In genomic region chr10:72506474-72506873, GRCh38 we compare ENCODE assay signal across 26 cellular contexts.
"Had no signal": no experiment of that assay in that cellular context is flagged by ENCODE, and none has a peak within 500 bp of the region (broad histone marks: within the 10 kb centered on the region; RNA-seq: fewer than 3 reads in every experiment).

No MANE protein-coding gene starts in this region.

- H3K36me3 ChIP-seq: left lung, neural progenitor cell, ovary, right atrium auricular region, sigmoid colon, suprapubic skin, thoracic aorta, tibial artery, upper lobe of right lung had no signal

- H3K4me1 ChIP-seq: lower lobe of right lung, neural progenitor cell, right atrium auricular region, suprapubic skin, upper lobe of right lung had no signal

- H3K9me3 ChIP-seq: lower lobe of right lung, ovary, sigmoid colon, tibial artery, upper lobe of right lung had no signal

- ATAC-seq: left colon; left lung; lower lobe of right lung; natural killer cell; stimulated activated effector memory CD8-positive, alpha-beta T cell treated with anti-CD3 and anti-CD28 coated beads, Interleukin-12 subunit alpha, Interleukin-12 subunit beta, amount 100 ng/mL, for 72 hours; upper lobe of right lung had no signal

- H3K27ac ChIP-seq: left lung, lower lobe of right lung, neural progenitor cell, ovary, right atrium auricular region, sigmoid colon, spleen, suprapubic skin, thoracic aorta, tibial artery, upper lobe of right lung had no signal

- FAIRE-seq: kidney, small intestine, urothelium cell line had no signal

- H3K4me3 ChIP-seq: left lung, lower lobe of right lung, neural progenitor cell, ovary, right atrium auricular region, sigmoid colon, spleen, suprapubic skin, thoracic aorta, tibial artery, upper lobe of right lung had no signal

- DNase-seq: hypothalamus; immature natural killer cell; kidney; left colon; left lung; lower lobe of right lung; mammary epithelial cell; mesenchymal stem cell; naive B cell; natural killer cell; nephron progenitor cell; ovary; sigmoid colon; small intestine; spleen; stimulated activated CD4-positive, alpha-beta T cell treated with anti-CD3 and anti-CD28 coated beads, Interleukin-4, amount 100 ng/mL, for 24 hours; stimulated activated naive CD4-positive, alpha-beta T cell; tibial artery; trophoblast cell; upper lobe of right lung had no signal
